In the genomic region with DNA sequence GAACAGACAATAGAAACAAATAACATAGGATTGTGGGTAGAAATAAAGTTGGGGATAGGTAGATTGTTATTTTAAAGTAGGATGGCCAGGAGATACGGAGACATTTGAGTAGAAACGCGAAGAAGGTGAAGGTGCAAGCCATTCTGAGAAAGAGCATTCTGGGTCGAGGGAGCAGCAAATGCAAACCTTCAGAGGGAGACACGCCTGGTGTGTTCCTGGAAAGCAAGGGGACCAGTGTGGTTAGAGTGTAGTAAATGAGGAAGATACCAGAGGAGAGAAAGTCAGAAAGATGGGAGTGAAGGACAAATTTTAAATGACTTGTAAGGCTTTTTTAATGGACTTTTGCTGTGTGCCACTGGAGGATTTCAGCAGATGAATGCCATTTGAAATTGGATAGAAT, we compare ENCODE assay signal across 9 cellular contexts. TPM values are rescaled to one million over a fixed set of nuclear protein-coding genes. Genes with fewer than 3 reads are reported as not detected.
DNase-seq lines count a peak whose midpoint lies in the region; ATAC-seq, FAIRE-seq and TF ChIP-seq lines count a peak whose summit lies in the region.
"Had no signal": no experiment of that assay in that cellular context is flagged by ENCODE, and none has a peak within 500 bp of the region (broad histone marks: within the 10 kb centered on the region; RNA-seq: fewer than 3 reads in every experiment).

No MANE protein-coding gene starts in this region.

- no peak for TF ChIP-seq RAD21 in HepG2 (CRISPR knock-in tag; IDR thresholded peaks at IDR 0.05)

- CTCF ChIA-PET in HepG2 (lab: Yijun Ruan, JAX; ENCODE audit: low intra/inter-chr PET ratio, low total read pairs), result no interaction called here
- CTCF ChIA-PET in activated CD8-positive, alpha-beta T cell treated with anti-CD3 and anti-CD28 coated beads for 36 hours (lab: Charles Lee), result interaction anchor here (0.9 to 3.8 kb wide), 2 partner anchors 16 to 19 kb away, joined by 3 to 23 read pairs; no protein-coding TSS in a partner anchor

- FAIRE-seq in HepG2 (lab: Jason Lieb, UNC), result no peak

- peak overlapping the region; percentile 83 for H3K4me3 Mint-ChIP-seq in activated CD8-positive, alpha-beta T cell treated with anti-CD3 and anti-CD28 coated beads for 36 hours
- peak overlapping the region; percentile 94 to 99 (median 96) for H3K4me3 Mint-ChIP-seq in immature natural killer cell

- TF ChIP-seq EP300 in HepG2 (IDR thresholded peaks at IDR 0.05; ENCODE audit: low read depth in 2 of 2, low read length in 2 of 2) (no peak), HepG2 (CRISPR knock-in tag; IDR thresholded peaks at IDR 0.05; ENCODE audit: borderline replicate concordance) (no peak)

- no peaks in the 10 kb centered on the region for H3K9me3 ChIP-seq in HepG2 (ENCODE audit: low read length)
- no peaks in the 10 kb centered on the region for H3K9me3 ChIP-seq in right lobe of liver

- peak overlapping the region in 2 of 3 experiments; percentile 78 to 83; a peak in 3 of 6 replicates for H3K4me3 ChIP-seq in HepG2 (replicated peaks in 1 of 3; ENCODE audit: insufficient read depth in 1 of 3, low read depth in 2 of 3, low read length in 3 of 3)
- H3K4me3 ChIP-seq in right lobe of liver, result peak overlapping the region in 1 of 3 donors; percentile 75

- peak overlapping the region; percentile 76 for H3K4me2 ChIP-seq in HepG2 (ENCODE audit: low read depth, low read length)

- peak overlapping the region; percentile 98 for H3K27ac Mint-ChIP-seq in activated CD8-positive, alpha-beta T cell treated with anti-CD3 and anti-CD28 coated beads for 36 hours
- peak overlapping the region; percentile 97 to 100 (median 98) for H3K27ac Mint-ChIP-seq in immature natural killer cell

- peak overlapping the region; percentile 94 for H3K27ac ChIP-seq in HepG2 (ENCODE audit: extremely low read length, insufficient read depth, low read length)
- no peak overlapping the region for H3K27ac ChIP-seq in right lobe of liver

- no peaks in the 10 kb centered on the region for H4K20me1 ChIP-seq in HepG2 (ENCODE audit: insufficient read depth, low read length)

- in situ Hi-C loops in HepG2 (cut with HindIII; ENCODE audit: extremely low pct_ligation_motif_present, low pct_unique_long_range_greater_than_20kb), result loop anchor here (25.0 kb wide), 1 partner anchor 422 kb away; no protein-coding TSS in a partner anchor

- TF ChIP-seq CTCF in HepG2 (CRISPR knock-in tag; IDR thresholded peaks at IDR 0.05) (no peak), right lobe of liver (IDR thresholded peaks at IDR 0.05) (no peak)
- no peak for TF ChIP-seq CTCF in activated CD8-positive, alpha-beta T cell treated with anti-CD3 and anti-CD28 coated beads for 36 hours (IDR thresholded peaks at IDR 0.05)

- peaks cover 24% of the 10 kb centered on the region for H3K79me2 ChIP-seq in HepG2 (ENCODE audit: insufficient read depth, low read length)

- H3K9ac ChIP-seq in HepG2 (ENCODE audit: insufficient read depth, low read depth, low read length), result peak overlapping the region; percentile 83; the same call in 1 of the 2 replicates

- WGBS in HepG2 (ENCODE audit: low lambda C conversion rate), result 85% methylated on average over 5 of the region's 5 CpGs
- WGBS in right lobe of liver (ENCODE audit: insufficient coverage, low coverage, low lambda C conversion rate, missing lambda C conversion rate), result 70% methylated on average over 5 of the region's 5 CpGs

- peaks cover 34% of the 10 kb centered on the region for H3K36me3 Mint-ChIP-seq in activated CD8-positive, alpha-beta T cell treated with anti-CD3 and anti-CD28 coated beads for 36 hours (ENCODE audit: low read depth)
- peaks cover 4 to 15% (median 9%) of the 10 kb centered on the region in 3 donors for H3K36me3 Mint-ChIP-seq in immature natural killer cell

- ATAC-seq in HepG2, result no peak
- ATAC-seq in right lobe of liver, result no peak
- ATAC-seq in activated CD8-positive, alpha-beta T cell treated with anti-CD3 and anti-CD28 coated beads for 36 hours, result no peak
- ATAC-seq in GM19395 (IDR thresholded peaks at IDR 0.05; ENCODE audit: unreplicated experiment), result no peak
- no peak for ATAC-seq in HG03095 (IDR thresholded peaks at IDR 0.05; ENCODE audit: unreplicated experiment)

- BruUV-seq in HepG2 (replicated peaks; lab: Mats Ljungman, UMichigan), result no TSS peak

- intact Hi-C loops in HepG2 (cut with micrococcal nuclease; ENCODE audit: unreplicated experiment), result no loop called here
- intact Hi-C loops in right lobe of liver (cut with DNase I), result no loop called here
- intact Hi-C loops in activated CD8-positive, alpha-beta T cell treated with anti-CD3 and anti-CD28 coated beads for 36 hours (cut with micrococcal nuclease), result no loop called here

- H2AFZ ChIP-seq in HepG2 (ENCODE audit: low read length), result no peak overlapping the region

- POLR2A ChIA-PET in HepG2 (lab: Yijun Ruan, JAX), result interaction anchor here (1.3 to 2.0 kb wide), 2 partner anchors 78 to 575 kb away, joined by 3 to 7 read pairs; no protein-coding TSS in a partner anchor
- POLR2A ChIA-PET in activated CD8-positive, alpha-beta T cell treated with anti-CD3 and anti-CD28 coated beads for 36 hours (lab: Charles Lee), result no interaction called here

- H3K36me3 ChIP-seq in HepG2 (replicated peaks in 1 of 2; ENCODE audit: control insufficient read depth in 1 of 2, insufficient read depth in 2 of 2, low read length in 2 of 2), result peaks cover 0 to 3% of the 10 kb centered on the region in 2 experiments; a peak in 1 of 5 replicates
- peaks cover 0 to 4% (median 0%) of the 10 kb centered on the region in 4 donors for H3K36me3 ChIP-seq in right lobe of liver

- TF ChIP-seq POLR2A in HepG2 (IDR thresholded peaks at IDR 0.05; ENCODE audit: insufficient read depth in 1 of 2, low read depth in 2 of 2, low read length in 2 of 2), result no peak
- no peak for TF ChIP-seq POLR2A in right lobe of liver (IDR thresholded peaks at IDR 0.05)

- no peaks in the 10 kb centered on the region for H3K27me3 ChIP-seq in HepG2 (ENCODE audit: control insufficient read depth in 1 of 2, insufficient read depth in 2 of 2, low read length in 2 of 2)
- H3K27me3 ChIP-seq in right lobe of liver, result no peaks in the 10 kb centered on the region

- no peaks in the 10 kb centered on the region for H3K27me3 Mint-ChIP-seq in activated CD8-positive, alpha-beta T cell treated with anti-CD3 and anti-CD28 coated beads for 36 hours
- peaks cover 19 to 26% (median 21%) of the 10 kb centered on the region in 3 donors for H3K27me3 Mint-ChIP-seq in immature natural killer cell (ENCODE audit: low read depth in 3 of 3)

- peaks cover 37% of the 10 kb centered on the region for H3K4me1 Mint-ChIP-seq in activated CD8-positive, alpha-beta T cell treated with anti-CD3 and anti-CD28 coated beads for 36 hours (ENCODE audit: low read depth)
- peaks cover 35 to 42% of the 10 kb centered on the region in 2 donors for H3K4me1 Mint-ChIP-seq in immature natural killer cell

- DNase-seq in HepG2 (ENCODE audit: low spot score) (no peak), right lobe of liver (no peak), immature natural killer cell (no peak)
- no peak for DNase-seq in activated CD8-positive, alpha-beta T cell treated with anti-CD3 and anti-CD28 coated beads for 36 hours
- no peak for DNase-seq in stimulated activated CD4-positive, alpha-beta T cell treated with anti-CD3 and anti-CD28 coated beads, Interleukin-4, amount 100 ng/mL, for 24 hours
- no peak for DNase-seq in stimulated activated CD4-positive, alpha-beta T cell treated with anti-CD3 and anti-CD28 coated beads, Interleukin-12 subunit alpha, Interleukin-12 subunit beta, amount 100 ng/mL, for 4 hours
- DNase-seq: cortex of kidney had no signal

- H3K4me1 ChIP-seq in HepG2 (ENCODE audit: insufficient read depth, low read length) (peaks cover 31% of the 10 kb centered on the region), right lobe of liver (peaks cover 0 to 15% (median 6%) of the 10 kb centered on the region in 4 donors)

- H3K9me3 Mint-ChIP-seq in activated CD8-positive, alpha-beta T cell treated with anti-CD3 and anti-CD28 coated beads for 36 hours, result no peaks in the 10 kb centered on the region
- H3K9me3 Mint-ChIP-seq in immature natural killer cell, result no peaks in the 10 kb centered on the region

TF ChIP-seq in HepG2, 621 proteins besides CTCF, POLR2A, EP300 and RAD21 (continues in another document):
- TF ChIP-seq NR2F1 (CRISPR knock-in tag; IDR thresholded peaks at IDR 0.05) (0 out of 4 replicates have a peak, but pooled peaks of 1 of the 2 experiments have one; percentile 9), GLI4 (CRISPR knock-in tag; IDR thresholded peaks at IDR 0.05; ENCODE audit: borderline replicate concordance) (no peak)

RNA-seq across cellular contexts. Expression of a gene that starts 1.7 kb away (rescaled TPM):
- total RNA-seq in HepG2 (2016; rRNA removed; fragmentation: Illumina TruSeq; extraction: Trizol) (32.8 and 35.3 TPM in 2 replicates), right lobe of liver (10 to 100 TPM; 13.1 to 20.8 (median 16.4) TPM)
- 12.6 and 13.4 TPM in 2 replicates for total RNA-seq in HepG2 (2016; cell fraction: cytosol; rRNA removed; fragmentation: Illumina TruSeq; extraction: Trizol; ENCODE audit: low read depth)
- 28.8 and 36.5 TPM in 2 replicates for total RNA-seq in HepG2 (2016; cell fraction: insoluble cytoplasmic fraction; rRNA removed; fragmentation: Illumina TruSeq; extraction: Trizol)
- 19.8 and 22.5 TPM in 2 replicates for total RNA-seq in HepG2 (2016; cell fraction: membrane; rRNA removed; fragmentation: Illumina TruSeq; extraction: Trizol)
- 28.0 and 28.3 TPM in 2 replicates for total RNA-seq in HepG2 (2016; cell fraction: nucleus; rRNA removed; fragmentation: Illumina TruSeq; extraction: Trizol)
- polyA plus RNA-seq in HepG2 (2011; rRNA removed) (7.6 and 9.6 TPM in 2 replicates), immature natural killer cell (10 to 100 TPM; 20.1 to 25.6 (median 24.7) TPM)
- 6.6 and 9.6 TPM in 2 replicates for polyA plus RNA-seq in HepG2 (2011; cell fraction: cytosol; rRNA removed)
- 3.7 and 4.4 TPM in 2 replicates for polyA plus RNA-seq in HepG2 (2011; cell fraction: nucleus; rRNA removed)
- 9.4 and 11.9 TPM in 2 replicates for polyA plus RNA-seq in HepG2 (2012)
- polyA plus RNA-seq in HepG2 (2016; cell fraction: cytosol; fragmentation: Illumina TruSeq; extraction: Trizol; ENCODE audit: low read depth), result 11.9 and 13.6 TPM in 2 replicates
- polyA plus RNA-seq in HepG2 (2016; cell fraction: insoluble cytoplasmic fraction; fragmentation: Illumina TruSeq; extraction: Trizol; ENCODE audit: low read depth), result 17.9 and 18.6 TPM in 2 replicates
- polyA plus RNA-seq in HepG2 (2016; cell fraction: membrane; fragmentation: Illumina TruSeq; extraction: Trizol; ENCODE audit: low read depth), result 14.9 and 16.7 TPM in 2 replicates
- polyA plus RNA-seq in HepG2 (2016; cell fraction: nucleus; fragmentation: Illumina TruSeq; extraction: Trizol; ENCODE audit: insufficient read depth, low read depth), result 20.4 and 20.5 TPM in 2 replicates
- polyA minus RNA-seq in HepG2 (2011; rRNA and poly(A)+ RNA removed; ENCODE audit: low replicate concordance), result 4.8 and 6.6 TPM in 2 replicates
- 15.3 and 18.0 TPM in 2 replicates for polyA minus RNA-seq in HepG2 (2011; cell fraction: cytosol; rRNA and poly(A)+ RNA removed)
- polyA minus RNA-seq in HepG2 (2011; cell fraction: nucleus; rRNA and poly(A)+ RNA removed), result 20.6 TPM in 2 replicates
- total RNA-seq in activated CD8-positive, alpha-beta T cell treated with anti-CD3 and anti-CD28 coated beads for 36 hours, result 10 to 100 TPM; 13.8 to 14.3 TPM
